1 cellular context compared by ENCODE assay signal in the genomic region with DNA sequence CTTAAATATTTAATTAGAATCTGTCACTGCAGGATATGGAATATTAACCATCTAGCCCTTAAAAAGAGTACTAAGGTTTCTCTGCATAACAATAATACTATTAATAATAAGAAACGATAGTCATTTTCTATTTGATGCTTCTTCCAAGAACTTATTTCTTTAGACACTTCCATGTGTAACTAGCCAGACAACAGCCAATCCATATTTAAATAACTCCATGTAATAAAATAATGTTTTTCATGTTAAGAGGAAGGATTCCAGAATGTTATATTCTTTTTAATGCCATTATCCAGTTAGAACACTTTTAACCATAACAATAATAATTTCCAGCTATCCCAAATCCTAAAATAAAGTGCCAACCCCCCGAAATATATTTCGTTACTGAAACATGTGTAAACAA.
TF ChIP-seq lines count a peak whose summit lies in the region.

No MANE protein-coding gene starts in this region.

TF ChIP-seq in K562, 482 proteins besides CTCF, POLR2A, EP300 and RAD21 (continued from another document):
- TF ChIP-seq ZNF668 (CRISPR knock-in tag; IDR thresholded peaks at IDR 0.05) (peak; percentile 73; the same call in 1 of the 2 replicates), FOXJ2 (tag; IDR thresholded peaks at IDR 0.05) (0 out of 2 replicates have a peak, but pooled peaks have one; percentile 20), SIRT6 (IDR thresholded peaks at IDR 0.05; ENCODE audit: low read depth, low read length) (no peak), NFXL1 (CRISPR knock-in tag; IDR thresholded peaks at IDR 0.05) (peak; percentile 46; the same call in 1 of the 2 replicates), DMBX1 (CRISPR knock-in tag; IDR thresholded peaks at IDR 0.05; ENCODE audit: borderline replicate concordance) (peak; percentile 38; the same call in 1 of the 2 replicates), ZFP91 (CRISPR knock-in tag; IDR thresholded peaks at IDR 0.05) (no peak), ZNF197 (CRISPR knock-in tag; IDR thresholded peaks at IDR 0.05; ENCODE audit: low read depth) (0 out of 2 replicates have a peak, but pooled peaks have one; percentile 69), ZNF239 (CRISPR knock-in tag; IDR thresholded peaks at IDR 0.05) (peak; percentile 7; the same call in 1 of the 2 replicates), ZNF76 (CRISPR knock-in tag; IDR thresholded peaks at IDR 0.05; ENCODE audit: borderline replicate concordance) (no peak), ZNF696 (CRISPR knock-in tag; conservative IDR thresholded peaks at IDR 0.05) (no peak), ZNF311 (CRISPR knock-in tag; IDR thresholded peaks at IDR 0.05) (peak; percentile 71; the same call in 1 of the 2 replicates), SRSF9 (IDR thresholded peaks at IDR 0.05; ENCODE audit: borderline replicate concordance, low read depth, low read length) (no peak), MAFF (IDR thresholded peaks at IDR 0.05; ENCODE audit: low read length) (no peak)
- TF ChIP-seq, protein P1, sequence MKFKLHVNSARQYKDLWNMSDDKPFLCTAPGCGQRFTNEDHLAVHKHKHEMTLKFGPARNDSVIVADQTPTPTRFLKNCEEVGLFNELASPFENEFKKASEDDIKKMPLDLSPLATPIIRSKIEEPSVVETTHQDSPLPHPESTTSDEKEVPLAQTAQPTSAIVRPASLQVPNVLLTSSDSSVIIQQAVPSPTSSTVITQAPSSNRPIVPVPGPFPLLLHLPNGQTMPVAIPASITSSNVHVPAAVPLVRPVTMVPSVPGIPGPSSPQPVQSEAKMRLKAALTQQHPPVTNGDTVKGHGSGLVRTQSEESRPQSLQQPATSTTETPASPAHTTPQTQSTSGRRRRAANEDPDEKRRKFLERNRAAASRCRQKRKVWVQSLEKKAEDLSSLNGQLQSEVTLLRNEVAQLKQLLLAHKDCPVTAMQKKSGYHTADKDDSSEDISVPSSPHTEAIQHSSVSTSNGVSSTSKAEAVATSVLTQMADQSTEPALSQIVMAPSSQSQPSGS (CRISPR knock-in tag; IDR thresholded peaks at IDR 0.05): no peak
